Comparison of ENCODE assay signal across 1 cellular context in the genomic region with DNA sequence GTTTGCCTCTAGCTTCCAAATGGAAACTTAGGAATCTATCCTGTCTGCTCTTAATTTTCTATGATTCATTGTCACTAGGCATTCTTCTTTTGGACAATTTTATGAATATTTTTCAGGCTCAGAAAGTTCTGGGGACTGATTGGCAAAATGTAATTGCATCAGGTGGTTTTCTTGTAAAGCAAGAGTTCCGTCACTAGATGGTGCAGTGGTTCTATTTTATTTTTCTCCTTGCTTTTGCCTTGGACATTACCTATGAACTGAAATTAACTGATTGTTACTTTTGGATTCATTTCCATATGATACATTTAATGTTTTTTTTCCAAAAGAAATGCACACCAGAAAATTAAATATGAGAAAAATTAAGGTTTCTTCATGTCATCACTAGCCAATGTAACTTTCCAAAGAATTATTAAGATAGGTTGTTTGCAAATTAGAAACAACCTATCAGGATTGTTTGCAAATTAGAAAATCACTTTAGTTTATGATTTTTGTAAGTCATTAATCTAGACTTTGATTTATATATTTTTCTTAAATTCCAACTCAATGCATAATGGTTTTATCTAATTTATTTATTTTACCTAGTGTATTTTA.
TF ChIP-seq lines count a peak whose summit lies in the region.

No MANE protein-coding gene starts in this region.

TF ChIP-seq in GM23338, 12 proteins besides CTCF, POLR2A, EP300 and RAD21 (continued from another document):
- no peak for TF ChIP-seq EZH2phosphoT487 (IDR thresholded peaks at IDR 0.05; ENCODE audit: unreplicated experiment)
